8 cellular contexts compared by ENCODE assay signal in the genomic region with DNA sequence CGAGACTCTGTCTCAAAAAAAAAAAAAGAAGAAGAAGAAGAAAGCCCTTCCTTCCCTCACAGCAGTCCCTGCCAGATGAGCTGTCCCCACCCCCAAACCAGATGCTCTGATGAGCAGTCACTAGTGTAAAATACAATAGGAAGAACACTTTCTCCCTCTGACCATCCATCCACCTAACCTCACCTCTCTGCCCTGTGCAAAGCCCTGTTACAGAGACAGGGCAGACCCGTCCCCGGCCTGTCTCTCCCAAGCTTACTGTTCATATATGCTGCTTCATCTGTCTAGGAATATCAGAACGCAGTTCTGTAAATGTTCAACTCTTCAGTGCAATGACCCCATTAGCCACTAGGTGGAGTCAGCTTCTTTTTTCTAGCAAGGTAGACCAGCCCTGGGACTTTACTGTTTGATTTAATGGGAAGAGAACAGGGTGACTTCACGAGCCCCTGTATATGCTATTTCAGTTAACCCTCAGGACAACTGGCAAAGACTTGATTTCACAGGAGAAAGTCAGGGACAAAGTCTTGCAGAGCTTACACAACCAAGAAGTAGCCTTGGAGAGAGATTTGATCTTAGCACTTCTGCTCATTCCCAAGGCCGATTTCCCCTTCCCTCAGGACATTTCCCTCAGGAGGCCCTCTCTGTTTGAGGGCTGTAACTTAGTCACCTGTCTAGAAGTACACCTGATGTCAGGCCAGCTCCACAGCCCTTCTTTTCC. TPM values are rescaled to one million over a fixed set of nuclear protein-coding genes. Genes with fewer than 3 reads are reported as not detected.
A peak's percentile ranks its signal among the peaks of the same experiment; 100 is the strongest.
DNase-seq lines count a peak whose midpoint lies in the region; ATAC-seq lines count a peak whose summit lies in the region.

No MANE protein-coding gene starts in this region.

- no peaks in the 10 kb centered on the region for H3K27me3 Mint-ChIP-seq in T-cell

- DNase-seq in DMS79 (lab: John Stamatoyannopoulos, UW) (peak; percentile 12), H7 (peak; percentile 78), NCI-H1694 (lab: John Stamatoyannopoulos, UW) (peak; percentile 93), T-cell (peak in 32 of 34 experiments; percentile 13 to 69 (median 48)), amygdala (lab: John Stamatoyannopoulos, UW) (peak in 41 of 56 donors; percentile 6 to 89 (median 35)), hepatic stellate cell (ENCODE audit: low spot score) (peak; percentile 65), skeletal muscle cell (ENCODE audit: low read depth) (peak; percentile 49)

- no peak overlapping the region for H3K4me3 ChIP-seq in H7 (ENCODE audit: insufficient read depth, low read depth, low read length)
- no peak overlapping the region for H3K4me3 ChIP-seq in skeletal muscle cell (ENCODE audit: low read depth, low read length)

- POLR2A ChIA-PET in T-cell (lab: Charles Lee), result interaction anchor here in 1 of 2 donors (0.6 kb wide), 1 partner anchor 1247 kb away, joined by 5 read pairs; no protein-coding TSS in a partner anchor

- CTCF ChIA-PET in T-cell (lab: Charles Lee), result interaction anchor here (0.5 to 3.1 kb wide), 5 partner anchors 14 to 407 kb away, joined by 3 to 18 read pairs (median 4); a partner anchor contains a TSS

- H3K36me3 Mint-ChIP-seq in T-cell, result peaks cover 11% of the 10 kb centered on the region

- no peaks in the 10 kb centered on the region for H3K36me3 ChIP-seq in H7 (replicated peaks; ENCODE audit: control insufficient read depth, insufficient read depth, low read length)

- H3K4me1 Mint-ChIP-seq in T-cell, result peaks cover 4 to 10% (median 6%) of the 10 kb centered on the region in 3 donors

- H3K4me3 Mint-ChIP-seq in T-cell, result no peak overlapping the region

- H3K27ac Mint-ChIP-seq in T-cell, result peak overlapping the region in 1 of 2 donors; percentile 0

- no peaks in the 10 kb centered on the region for H3K27me3 ChIP-seq in H7 (ENCODE audit: control insufficient read depth, insufficient read depth, low read length)

- no peaks in the 10 kb centered on the region for H3K9me3 Mint-ChIP-seq in T-cell

- ATAC-seq in T-cell (replicated peaks in 1 of 4), result peak; percentile 70 to 78 (median 78)
- no peak for ATAC-seq in HG03520 (IDR thresholded peaks at IDR 0.05; ENCODE audit: unreplicated experiment)

RNA-seq across cellular contexts. Expression of a gene that starts 14.9 kb away (rescaled TPM):
- 105 and 110 TPM in 2 replicates for total RNA-seq in H7 (2014; rRNA removed; shearing (Covaris generic))
- total RNA-seq in T-cell, result 1 to 10 TPM; 1.6 to 5.1 (median 3.2) TPM

RNA-seq across cellular contexts. Expression of a gene that starts 49.3 kb away (rescaled TPM):
- 25.0 and 26.4 TPM in 2 replicates for total RNA-seq in H7 (2014; rRNA removed; shearing (Covaris generic))
- 10 to 100 TPM; 22.8 to 25.7 (median 24.8) TPM for total RNA-seq in T-cell

Comparison
In these comparisons a context has a peak if more than half of its experiments do, and no peak if none do; other contexts are left out.
1. DNase-seq: peak in every context shown above with its lines; median percentile 93 in NCI-H1694; 78 in H7; 65 in hepatic stellate cell; 49 in skeletal muscle cell; 48 in T-cell; 35 in amygdala; 12 in DMS79.
2. RNA of a gene that starts 14.9 kb away (total RNA-seq): 105 to 110 TPM in H7; 1.6 to 5.1 TPM in T-cell; every median in the first group is over 10 times any median in the second.